In genomic region chr10:71888623-71889387, GRCh38 we compare ENCODE assay signal across 1 cellular context.
TF ChIP-seq lines count a peak whose summit lies in the region.

No MANE protein-coding gene starts in this region.

TF ChIP-seq in HEK293, 187 proteins besides CTCF, POLR2A, EP300 and RAD21 (continued from another document and continues in another):
- peak; percentile 68 for TF ChIP-seq ZNF513 (tag by site-specific recombination; IDR thresholded peaks at IDR 0.05)
- no peak for TF ChIP-seq PRDM6 (tag by site-specific recombination; IDR thresholded peaks at IDR 0.05)
- TF ChIP-seq MEIS1 (CRISPR knock-in tag; IDR thresholded peaks at IDR 0.05; ENCODE audit: borderline replicate concordance), result no peak
- TF ChIP-seq ZXDB (tag by site-specific recombination; IDR thresholded peaks at IDR 0.05), result peak; percentile 85
- peak; percentile 68; the same call in 1 of the 2 replicates for TF ChIP-seq ZBTB10 (tag by site-specific recombination; IDR thresholded peaks at IDR 0.05)
- no peak for TF ChIP-seq ZNF239 (tag by site-specific recombination; IDR thresholded peaks at IDR 0.05)
- peak; percentile 98 for TF ChIP-seq ZNF596 (tag by site-specific recombination; IDR thresholded peaks at IDR 0.05)
- TF ChIP-seq ZBTB17 (tag by site-specific recombination; IDR thresholded peaks at IDR 0.05), result peak; percentile 96
- no peak for TF ChIP-seq ZNF704 (tag by site-specific recombination; IDR thresholded peaks at IDR 0.05)
- TF ChIP-seq ZNF76 (tag by site-specific recombination; IDR thresholded peaks at IDR 0.05; ENCODE audit: borderline replicate concordance, low read depth), result peak; percentile 40; the same call in 1 of the 2 replicates
- TF ChIP-seq KLF17 (tag by site-specific recombination; IDR thresholded peaks at IDR 0.05), result peak; percentile 62
- TF ChIP-seq RBAK (tag by site-specific recombination; IDR thresholded peaks at IDR 0.05), result no peak
- no peak for TF ChIP-seq HOXA7 (CRISPR knock-in tag; IDR thresholded peaks at IDR 0.05; ENCODE audit: borderline replicate concordance)
- no peak for TF ChIP-seq ZNF423 (tag by site-specific recombination; IDR thresholded peaks at IDR 0.05)
- TF ChIP-seq SP7 (tag by site-specific recombination; IDR thresholded peaks at IDR 0.05), result peak; percentile 77
- no peak for TF ChIP-seq WT1 (tag by site-specific recombination; IDR thresholded peaks at IDR 0.05)
- no peak for TF ChIP-seq ZNF157 (tag by site-specific recombination; IDR thresholded peaks at IDR 0.05)
- no peak for TF ChIP-seq ZNF155 (tag by site-specific recombination; IDR thresholded peaks at IDR 0.05)
- TF ChIP-seq ZNF585B (tag by site-specific recombination; IDR thresholded peaks at IDR 0.05), result no peak
- peak; percentile 93 for TF ChIP-seq ZNF692 (tag by site-specific recombination; IDR thresholded peaks at IDR 0.05)
- no peak for TF ChIP-seq ZNF121 (tag by site-specific recombination; IDR thresholded peaks at IDR 0.05)
- TF ChIP-seq ZFP69B (tag by site-specific recombination; IDR thresholded peaks at IDR 0.05), result peak; percentile 84; the same call in 1 of the 2 replicates
- TF ChIP-seq ZBTB49 (tag by site-specific recombination; IDR thresholded peaks at IDR 0.05; ENCODE audit: low read depth), result no peak
- peak; percentile 40; the same call in 1 of the 2 replicates for TF ChIP-seq EGR2 (tag by site-specific recombination; IDR thresholded peaks at IDR 0.05; ENCODE audit: low read depth)
- peak; percentile 44 for TF ChIP-seq SP3 (tag by site-specific recombination; IDR thresholded peaks at IDR 0.05)
- TF ChIP-seq ZNF654 (tag by site-specific recombination; IDR thresholded peaks at IDR 0.05; ENCODE audit: low read depth), result no peak
- no peak for TF ChIP-seq REPIN1 (tag by site-specific recombination; IDR thresholded peaks at IDR 0.05; ENCODE audit: low read depth)
- peak; percentile 73 for TF ChIP-seq ZBTB48 (tag by site-specific recombination; IDR thresholded peaks at IDR 0.05)
- 0 out of 2 replicates have a peak, but pooled peaks have one; percentile 21 for TF ChIP-seq ZBTB11 (tag by site-specific recombination; conservative IDR thresholded peaks at IDR 0.05; ENCODE audit: low read depth)
- TF ChIP-seq ZNF354C (tag by site-specific recombination; IDR thresholded peaks at IDR 0.05; ENCODE audit: borderline replicate concordance, low read depth), result no peak
- no peak for TF ChIP-seq ZNF416 (tag by site-specific recombination; IDR thresholded peaks at IDR 0.05)
- no peak for TF ChIP-seq ZNF677 (tag by site-specific recombination; IDR thresholded peaks at IDR 0.05)
- TF ChIP-seq ZNF398 (tag by site-specific recombination; IDR thresholded peaks at IDR 0.05), result peak; percentile 71
- TF ChIP-seq ZNF621 (tag by site-specific recombination; IDR thresholded peaks at IDR 0.05), result no peak
- TF ChIP-seq INSM2 (tag by site-specific recombination; IDR thresholded peaks at IDR 0.05), result no peak
- peak; percentile 74 for TF ChIP-seq KLF16 (tag by site-specific recombination; IDR thresholded peaks at IDR 0.05)
- TF ChIP-seq ZNF16 (tag by site-specific recombination; IDR thresholded peaks at IDR 0.05; ENCODE audit: low read depth), result no peak
- no peak for TF ChIP-seq ZSCAN18 (tag by site-specific recombination; IDR thresholded peaks at IDR 0.05)
